ENCODE assay signal across 8 cellular contexts in the genomic region with DNA sequence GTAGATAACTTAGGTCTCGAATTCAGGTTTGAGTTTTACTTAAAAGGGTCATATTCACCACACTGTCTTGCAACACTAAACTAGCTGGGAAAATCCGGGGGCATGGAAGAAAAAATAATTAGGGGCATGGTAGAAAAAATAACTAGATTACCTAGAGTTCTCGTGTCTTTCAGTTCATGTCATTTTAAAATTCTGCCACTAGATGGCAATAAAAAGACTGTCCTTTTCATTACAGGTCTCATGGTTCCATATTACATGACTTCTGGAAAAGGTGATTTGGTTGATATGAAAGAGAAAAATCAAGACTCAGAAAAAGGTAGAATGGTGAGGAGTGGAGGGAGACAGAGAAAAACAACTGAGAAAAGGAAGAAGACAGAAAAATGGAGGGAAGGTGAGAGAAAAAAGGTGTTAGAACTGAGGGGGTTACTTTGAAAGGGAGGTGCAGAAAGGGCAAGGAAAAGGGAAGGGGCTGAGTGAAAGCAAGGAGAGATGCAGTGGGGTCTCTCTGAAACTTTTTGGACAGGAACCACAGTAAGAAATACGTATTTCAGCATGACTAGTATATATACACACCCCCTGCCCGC.
A peak's percentile ranks its signal among the peaks of the same experiment; 100 is the strongest.
DNase-seq lines count a peak whose midpoint lies in the region; ATAC-seq, FAIRE-seq and TF ChIP-seq lines count a peak whose summit lies in the region.

No MANE protein-coding gene starts in this region.

- no peak for TF ChIP-seq POLR2A in GM12878 (IDR thresholded peaks at IDR 0.05; ENCODE audit: low read depth, low read length)
- TF ChIP-seq POLR2A in transverse colon (IDR thresholded peaks at IDR 0.05): no peak

- no peak overlapping the region for H3K4me2 ChIP-seq in GM12878 (ENCODE audit: control insufficient read depth, insufficient read depth)

- H3K4me1 ChIP-seq in GM12878 (ENCODE audit: control insufficient read depth, insufficient read depth, low read length) (no peaks in the 10 kb centered on the region), transverse colon (peaks cover 0 to 16% (median 7%) of the 10 kb centered on the region in 4 donors)

- POLR2A ChIA-PET in activated CD4-positive, alpha-beta T cell treated with anti-CD3 and anti-CD28 coated beads for 36 hours (lab: Charles Lee): interaction anchor here (0.7 kb wide), 1 partner anchor 118 kb away, joined by 4 read pairs; no protein-coding TSS in a partner anchor
- POLR2A ChIA-PET in GM12878 (lab: Charles Lee): no interaction called here

- RAD21 ChIA-PET in GM12878 (lab: Charles Lee; ENCODE audit: unreplicated experiment): interaction anchor here (0.7 to 2.9 kb wide), 17 partner anchors 13 to 1384 kb away, joined by 3 to 41 read pairs (median 4); no protein-coding TSS in a partner anchor

- H3K79me2 ChIP-seq in GM12878 (ENCODE audit: control insufficient read depth, insufficient read depth, low read length): no peaks in the 10 kb centered on the region

- peak; percentile 74 for TF ChIP-seq RAD21 in GM12878 (IDR thresholded peaks at IDR 0.05; ENCODE audit: insufficient read depth, low read depth, low read length)

- 10% methylated on average over 5 of the region's 5 CpGs for WGBS in GM12878 (ENCODE audit: insufficient coverage, insufficient replicate concordance, low lambda C conversion rate, missing lambda C conversion rate)
- WGBS in transverse colon (ENCODE audit: low coverage in 1 of 2), 2 donors: 45 to 48% methylated on average over 5 of the region's 5 CpGs

- H3K27me3 Mint-ChIP-seq in activated CD4-positive, alpha-beta T cell treated with anti-CD3 and anti-CD28 coated beads for 36 hours: no peaks in the 10 kb centered on the region

- intact Hi-C loops in activated CD4-positive, alpha-beta T cell treated with anti-CD3 and anti-CD28 coated beads for 36 hours (cut with DNase I, micrococcal nuclease): loop anchor here (1.0 to 10.0 kb wide), 5 partner anchors 107 to 1380 kb away; a partner anchor contains a TSS
- intact Hi-C loops in GM12878 (cut with micrococcal nuclease; ENCODE audit: unreplicated experiment) (loop anchor here (1.0 to 5.0 kb wide), 3 partner anchors 300 to 1382 kb away; no protein-coding TSS in a partner anchor), transverse colon (cut with DNase I; ENCODE audit: low total_unique reads) (no loop called here)

- H3K4me3 ChIP-seq in GM12878: no peak overlapping the region
- H3K4me3 ChIP-seq in transverse colon: no peak overlapping the region

- H4K20me1 ChIP-seq in GM12878 (ENCODE audit: control insufficient read depth, insufficient read depth): no peaks in the 10 kb centered on the region

- FAIRE-seq in GM12878 (lab: Jason Lieb, UNC) (peak; percentile 90), islet of Langerhans (lab: Jason Lieb, UNC) (peak; percentile 100)

- H3K9me3 ChIP-seq in GM12878 (replicated peaks; ENCODE audit: control insufficient read depth, insufficient read depth, low read length) (no peaks in the 10 kb centered on the region), transverse colon (no peaks in the 10 kb centered on the region)

- no peak for DNase-seq in activated CD4-positive, alpha-beta T cell treated with anti-CD3 and anti-CD28 coated beads for 36 hours
- DNase-seq in activated CD4-positive, alpha-beta T cell treated with anti-CD3 and anti-CD28 coated beads for 1 hour: no peak
- peak; percentile 32 for DNase-seq in HCEC 1CT
- DNase-seq in NCI-H1694 (lab: John Stamatoyannopoulos, UW): peak; percentile 69
- DNase-seq in GM12878 (ENCODE audit: low read depth, low spot score): peak; percentile 30
- DNase-seq in transverse colon: no peak
- no peak for DNase-seq in NCI-H1048 (lab: John Stamatoyannopoulos, UW)

- peaks cover 46% of the 10 kb centered on the region for H3K4me1 Mint-ChIP-seq in activated CD4-positive, alpha-beta T cell treated with anti-CD3 and anti-CD28 coated beads for 36 hours

- SMC1A ChIA-PET in GM12878 (lab: Charles Lee; ENCODE audit: uncharacterized antibody, unreplicated experiment): interaction anchor here (0.7 to 4.2 kb wide), 17 partner anchors 13 to 453 kb away, joined by 3 to 52 read pairs (median 4); no protein-coding TSS in a partner anchor

- no peak overlapping the region for H3K27ac Mint-ChIP-seq in activated CD4-positive, alpha-beta T cell treated with anti-CD3 and anti-CD28 coated beads for 36 hours

- no peak overlapping the region for H3K4me3 Mint-ChIP-seq in activated CD4-positive, alpha-beta T cell treated with anti-CD3 and anti-CD28 coated beads for 36 hours

- BruUV-seq in GM12878 (replicated peaks; lab: Mats Ljungman, UMichigan): no TSS peak

- ATAC-seq in activated CD4-positive, alpha-beta T cell treated with anti-CD3 and anti-CD28 coated beads for 36 hours: peak; percentile 57
- peak; percentile 82 for ATAC-seq in GM12878

- H3K9me3 Mint-ChIP-seq in activated CD4-positive, alpha-beta T cell treated with anti-CD3 and anti-CD28 coated beads for 36 hours (ENCODE audit: low read depth): no peaks in the 10 kb centered on the region

- H3K27me3 ChIP-seq in GM12878 (replicated peaks in 1 of 2; ENCODE audit: control insufficient read depth in 2 of 2, insufficient read depth in 2 of 2, low read length in 1 of 2): no peaks in the 10 kb centered on the region
- no peaks in the 10 kb centered on the region for H3K27me3 ChIP-seq in transverse colon

- TF ChIP-seq EP300 in GM12878 (IDR thresholded peaks at IDR 0.05; ENCODE audit: borderline replicate concordance in 1 of 2, control insufficient read depth in 1 of 2, low read depth in 2 of 2, low read length in 2 of 2): no peak
- no peak for TF ChIP-seq EP300 in transverse colon (IDR thresholded peaks at IDR 0.05; ENCODE audit: low read depth)

- H3K36me3 ChIP-seq in GM12878 (ENCODE audit: control insufficient read depth in 2 of 2, insufficient read depth in 2 of 2, low read length in 1 of 2) (no peaks in the 10 kb centered on the region), transverse colon (no peaks in the 10 kb centered on the region)

- no peak overlapping the region for H2AFZ ChIP-seq in GM12878 (ENCODE audit: control insufficient read depth, low read depth, low read length)

- CTCF ChIA-PET in activated CD4-positive, alpha-beta T cell treated with anti-CD3 and anti-CD28 coated beads for 36 hours (lab: Charles Lee): interaction anchor here (0.6 to 2.6 kb wide), 15 partner anchors 13 to 452 kb away, joined by 3 to 19 read pairs (median 3); no protein-coding TSS in a partner anchor
- CTCF ChIA-PET in GM12878 (lab: Yijun Ruan, JAX): interaction anchor here (0.6 to 6.0 kb wide), 24 partner anchors 9 to 1423 kb away, joined by 3 to 102 read pairs (median 3); no protein-coding TSS in a partner anchor

- H3K36me3 Mint-ChIP-seq in activated CD4-positive, alpha-beta T cell treated with anti-CD3 and anti-CD28 coated beads for 36 hours (ENCODE audit: low read depth): no peaks in the 10 kb centered on the region

- peak; percentile 55 to 58 (median 55); a peak in 5 of 6 replicates for TF ChIP-seq CTCF in GM12878 (IDR thresholded peaks at IDR 0.05 in 2 of 3, conservative IDR thresholded peaks at IDR 0.05 in 1 of 3; ENCODE audit: control insufficient read depth in 2 of 3, extremely low read depth in 1 of 3, insufficient read depth in 1 of 3, low read depth in 3 of 3, low read length in 3 of 3)
- peak; percentile 61 to 82 (median 78) for TF ChIP-seq CTCF in transverse colon (IDR thresholded peaks at IDR 0.05)

- in situ Hi-C loops in GM12878 (cut with MboI): loop anchor here (5.0 to 10.0 kb wide), 2 partner anchors 452 to 1390 kb away; no protein-coding TSS in a partner anchor
- in situ Hi-C loops in transverse colon (cut with MboI; ENCODE audit: low pct_ligation_motif_present in 1 of 4, low pct_unique_long_range_greater_than_20kb in 1 of 4, low sequenced_read_pairs in 3 of 4): loop anchor here in 3 of 4 donors (5.0 to 25.0 kb wide), 3 partner anchors 447 to 452 kb away; no protein-coding TSS in a partner anchor

- no peak overlapping the region for H3K9ac ChIP-seq in GM12878 (ENCODE audit: control insufficient read depth, insufficient read depth, low read length)

- no peak overlapping the region for H3K27ac ChIP-seq in GM12878 (ENCODE audit: control insufficient read depth, insufficient read depth)
- no peak overlapping the region for H3K27ac ChIP-seq in transverse colon

TF ChIP-seq in GM12878, 131 proteins besides CTCF, POLR2A, EP300 and RAD21 (continues in another document):
- no peak for TF ChIP-seq BHLHE40 (IDR thresholded peaks at IDR 0.05; ENCODE audit: borderline replicate concordance in 1 of 2, low read depth in 2 of 2, low read length in 1 of 2)
- TF ChIP-seq, protein P1, sequence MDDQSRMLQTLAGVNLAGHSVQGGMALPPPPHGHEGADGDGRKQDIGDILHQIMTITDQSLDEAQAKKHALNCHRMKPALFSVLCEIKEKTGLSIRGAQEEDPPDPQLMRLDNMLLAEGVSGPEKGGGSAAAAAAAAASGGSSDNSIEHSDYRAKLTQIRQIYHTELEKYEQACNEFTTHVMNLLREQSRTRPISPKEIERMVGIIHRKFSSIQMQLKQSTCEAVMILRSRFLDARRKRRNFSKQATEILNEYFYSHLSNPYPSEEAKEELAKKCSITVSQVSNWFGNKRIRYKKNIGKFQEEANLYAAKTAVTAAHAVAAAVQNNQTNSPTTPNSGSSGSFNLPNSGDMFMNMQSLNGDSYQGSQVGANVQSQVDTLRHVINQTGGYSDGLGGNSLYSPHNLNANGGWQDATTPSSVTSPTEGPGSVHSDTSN (IDR thresholded peaks at IDR 0.05; ENCODE audit: insufficient replicate concordance, low read depth, low read length): no peak
- TF ChIP-seq SPI1 (IDR thresholded peaks at IDR 0.05; ENCODE audit: borderline replicate concordance, insufficient read depth, low read depth, low read length): no peak
- no peak for TF ChIP-seq RBBP5 (conservative IDR thresholded peaks at IDR 0.05)
- no peak for TF ChIP-seq POLR2AphosphoS2 (IDR thresholded peaks at IDR 0.05; ENCODE audit: low read depth, low read length)
- peak; percentile 40; the same call in 1 of the 2 replicates for TF ChIP-seq NBN (IDR thresholded peaks at IDR 0.05)
- peak; percentile 70; the same call in 1 of the 2 replicates for TF ChIP-seq HDGF (IDR thresholded peaks at IDR 0.05)
- no peak for TF ChIP-seq CHD4 (IDR thresholded peaks at IDR 0.05)
- TF ChIP-seq SMC3 (IDR thresholded peaks at IDR 0.05; ENCODE audit: borderline replicate concordance, low read length): peak; percentile 68
- TF ChIP-seq, protein P2, sequence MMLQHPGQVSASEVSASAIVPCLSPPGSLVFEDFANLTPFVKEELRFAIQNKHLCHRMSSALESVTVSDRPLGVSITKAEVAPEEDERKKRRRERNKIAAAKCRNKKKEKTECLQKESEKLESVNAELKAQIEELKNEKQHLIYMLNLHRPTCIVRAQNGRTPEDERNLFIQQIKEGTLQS (IDR thresholded peaks at IDR 0.05; ENCODE audit: borderline replicate concordance, extremely low read depth, low read depth, low read length): no peak
- TF ChIP-seq CEBPB (IDR thresholded peaks at IDR 0.05; ENCODE audit: borderline replicate concordance in 1 of 2, low read depth in 2 of 2, low read length in 2 of 2): no peak

Comparison
In these comparisons a context has a peak if more than half of its experiments do, and no peak if none do; other contexts are left out.
1. DNase-seq: peak in HCEC 1CT (single experiment), NCI-H1694 (single experiment) and GM12878 (single experiment); none in activated CD4-positive, alpha-beta T cell treated with anti-CD3 and anti-CD28 coated beads for 36 hours (single experiment), activated CD4-positive, alpha-beta T cell treated with anti-CD3 and anti-CD28 coated beads for 1 hour (single experiment), transverse colon (single experiment) and NCI-H1048 (single experiment).